In the genomic region with DNA sequence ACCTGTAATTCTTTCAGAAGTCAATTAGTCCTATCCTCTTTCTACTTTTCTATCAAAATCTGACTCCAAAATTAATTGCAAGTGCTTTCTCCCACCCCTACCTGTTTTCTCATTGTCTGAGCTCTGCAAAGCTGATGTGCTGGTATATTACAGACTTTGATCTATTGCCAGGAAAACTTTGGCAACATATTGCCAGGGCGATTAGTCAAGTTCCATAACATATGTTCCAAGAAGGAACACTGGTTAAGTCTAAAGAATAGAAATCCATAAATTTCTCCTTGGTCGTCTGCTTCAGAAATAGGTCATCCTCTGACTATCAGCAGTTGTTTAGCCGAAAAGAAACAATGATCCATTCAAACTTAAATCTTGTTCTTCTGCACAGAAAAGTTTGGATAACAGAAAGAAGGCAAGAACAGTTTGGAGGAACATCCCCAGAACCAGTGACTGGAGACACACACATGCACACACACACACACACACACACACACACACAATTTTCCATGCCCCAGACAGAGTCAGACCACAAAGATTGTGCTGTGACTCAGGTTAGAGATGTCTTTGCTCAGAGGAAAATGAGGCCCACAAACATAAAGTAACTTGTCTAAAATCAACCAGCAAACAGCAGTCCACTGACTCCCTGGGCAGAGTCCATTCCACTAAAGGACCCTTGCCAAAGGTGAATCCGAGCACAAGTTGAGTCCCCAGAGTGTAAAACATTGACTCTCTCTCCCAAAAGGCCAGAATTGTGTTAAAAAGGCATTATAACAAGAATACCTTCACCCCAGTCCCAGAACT, we compare ENCODE assay signal across 21 cellular contexts.
DNase-seq lines count a peak whose midpoint lies in the region; ATAC-seq and TF ChIP-seq lines count a peak whose summit lies in the region.
"Had no signal": no experiment of that assay in that cellular context is flagged by ENCODE, and none has a peak within 500 bp of the region (broad histone marks: within the 10 kb centered on the region; RNA-seq: fewer than 3 reads in every experiment).

No MANE protein-coding gene starts in this region.

- H3K36me3 ChIP-seq in IMR-90 (ENCODE audit: control insufficient read depth, insufficient read depth, low read length): no peaks in the 10 kb centered on the region
- H3K36me3 ChIP-seq in brain microvascular endothelial cell (replicated peaks): no peaks in the 10 kb centered on the region
- H3K36me3 ChIP-seq: heart left ventricle, thyroid gland had no signal

- H3K27ac Mint-ChIP-seq in natural killer cell: no peak overlapping the region
- H3K27ac Mint-ChIP-seq: B cell, GM23338 had no signal

- H4K20me1 ChIP-seq in IMR-90 (ENCODE audit: insufficient read depth, low read length): no peaks in the 10 kb centered on the region

- dilution Hi-C loops in IMR-90 (cut with HindIII; ENCODE audit: low sequenced_read_pairs, unreplicated experiment): no loop called here

- H3K18ac ChIP-seq in IMR-90 (ENCODE audit: low read depth, low read length): no peak overlapping the region

- no peak overlapping the region for H2BK15ac ChIP-seq in IMR-90 (ENCODE audit: low read depth, low read length)

- in situ Hi-C loops in IMR-90 (cut with MboI; ENCODE audit: low sequenced_read_pairs): no loop called here
- in situ Hi-C loops in brain microvascular endothelial cell (cut with HindIII; ENCODE audit: low pct_ligation_motif_present, low sequenced_read_pairs): no loop called here

- no peak overlapping the region for H2BK20ac ChIP-seq in IMR-90 (ENCODE audit: low read depth, low read length)

- H3K4me3 Mint-ChIP-seq in natural killer cell: no peak overlapping the region
- H3K4me3 Mint-ChIP-seq: B cell, GM23338 had no signal

- no CpG with 5 or more reads among the region's 4 CpGs for WGBS in IMR-90 (ENCODE audit: extremely low coverage in 2 of 2, insufficient read length in 1 of 2), 2 experiments

- TF ChIP-seq CTCF in IMR-90 (conservative IDR thresholded peaks at IDR 0.05; ENCODE audit: low read depth, low read length) (no peak), brain microvascular endothelial cell (IDR thresholded peaks at IDR 0.05; ENCODE audit: low read depth, low read length, missing control alignments) (no peak), natural killer cell (IDR thresholded peaks at IDR 0.05) (no peak)

- POLR2A ChIA-PET in IMR-90 (lab: Charles Lee; ENCODE audit: unreplicated experiment): no interaction called here

- ATAC-seq in IMR-90 (ENCODE audit: low read depth) (peak; percentile 54), natural killer cell (no peak), GM19328 (IDR thresholded peaks at IDR 0.05; ENCODE audit: unreplicated experiment) (no peak)
- ATAC-seq: GM23338, heart left ventricle, sciatic nerve had no signal

- no peaks in the 10 kb centered on the region for H3K9me1 ChIP-seq in IMR-90 (ENCODE audit: insufficient read depth, low read length)

- H3K9me3 ChIP-seq in IMR-90 (ENCODE audit: control insufficient read depth, insufficient read depth, low read length): no peaks in the 10 kb centered on the region
- H3K9me3 ChIP-seq: thyroid gland had no signal

- H2BK120ac ChIP-seq in IMR-90 (ENCODE audit: low read depth, low read length): no peak overlapping the region

- H4K5ac ChIP-seq in IMR-90 (ENCODE audit: low read depth, low read length): no peak overlapping the region

- CTCF ChIA-PET in IMR-90 (lab: Yijun Ruan, JAX): no interaction called here

- no peak overlapping the region for H2AK5ac ChIP-seq in IMR-90 (ENCODE audit: low read depth, low read length)

- H2AK9ac ChIP-seq in IMR-90 (replicated peaks; ENCODE audit: low read depth, low read length, poor library complexity): no peak overlapping the region

- no peak overlapping the region for H3K4me2 ChIP-seq in IMR-90 (ENCODE audit: low read depth, low read length)
- H3K4me2 ChIP-seq: GM23338 had no signal

- TF ChIP-seq POLR2A in IMR-90 (IDR thresholded peaks at IDR 0.05; ENCODE audit: low read depth, low read length): no peak

- H2BK5ac ChIP-seq in IMR-90 (ENCODE audit: low read depth, low read length, poor library complexity, severe bottlenecking): no peak overlapping the region

- no peak overlapping the region for H3K9ac ChIP-seq in IMR-90 (ENCODE audit: low read depth, low read length)

- no peak overlapping the region for H3K4ac ChIP-seq in IMR-90 (ENCODE audit: low read depth, low read length)

- no peak overlapping the region for H3K56ac ChIP-seq in IMR-90 (ENCODE audit: extremely low read depth, insufficient read depth, low read length)

- H3K27me3 ChIP-seq in IMR-90 (ENCODE audit: control insufficient read depth, insufficient read depth, low read length) (no peaks in the 10 kb centered on the region), brain microvascular endothelial cell (replicated peaks) (no peaks in the 10 kb centered on the region), layer of hippocampus (ENCODE audit: control insufficient read depth, insufficient read depth, low read length) (no peaks in the 10 kb centered on the region)
- H3K27me3 ChIP-seq: heart left ventricle, thyroid gland had no signal

- no peak overlapping the region for H3K23ac ChIP-seq in IMR-90 (ENCODE audit: low read depth, low read length)

- DNase-seq in IMR-90 (peak; percentile 62), brain microvascular endothelial cell (peak; percentile 87), stromal cell of bone marrow (ENCODE audit: low read depth) (peak; percentile 48), natural killer cell (no peak), LoVo (ENCODE audit: low spot score) (no peak), T-helper 9 cell (no peak)
- DNase-seq: cerebellar nuclear complex; GDM1; heart left ventricle; NCI-H2081; NCI-H774; nucleus accumbens; stimulated activated CD4-positive, alpha-beta T cell treated with anti-CD3 and anti-CD28 coated beads, Interleukin-2, amount 100 ng/mL, for 48 hours; thyroid gland had no signal

- H3K4me3 ChIP-seq in IMR-90 (ENCODE audit: insufficient read depth, low read depth, low read length) (no peak overlapping the region), brain microvascular endothelial cell (ENCODE audit: low read depth, low read length) (no peak overlapping the region)
- H3K4me3 ChIP-seq: GM23338, heart left ventricle, thyroid gland had no signal

- no TSS peak for BruUV-seq in IMR-90 (replicated peaks; lab: Mats Ljungman, UMichigan)

- H3K27ac ChIP-seq in IMR-90 (ENCODE audit: insufficient read depth, low read length): no peak overlapping the region
- no peak overlapping the region for H3K27ac ChIP-seq in brain microvascular endothelial cell
- peak overlapping the region; percentile 22 for H3K27ac ChIP-seq in layer of hippocampus (ENCODE audit: low read depth, low read length)
- H3K27ac ChIP-seq: RWPE1, thyroid gland, VCaP had no signal

- TF ChIP-seq RAD21 in IMR-90 (IDR thresholded peaks at IDR 0.05; ENCODE audit: low read length): no peak

- no peaks in the 10 kb centered on the region for H3K4me1 ChIP-seq in IMR-90 (ENCODE audit: control insufficient read depth, insufficient read depth, low read length)
- H3K4me1 ChIP-seq: thyroid gland had no signal

- H2AFZ ChIP-seq in IMR-90 (replicated peaks; ENCODE audit: low read length, poor library complexity): no peak overlapping the region
- H2AFZ ChIP-seq: GM23338 had no signal

- no peak overlapping the region for H4K8ac ChIP-seq in IMR-90 (ENCODE audit: low read depth in 2 of 2, low read length in 2 of 2)

- no peak overlapping the region for H4K91ac ChIP-seq in IMR-90 (ENCODE audit: insufficient read depth, low read depth, low read length)

- H3K4me1 Mint-ChIP-seq in natural killer cell: no peaks in the 10 kb centered on the region

- no peaks in the 10 kb centered on the region for H3K79me1 ChIP-seq in IMR-90 (ENCODE audit: low read depth in 1 of 2, low read length in 2 of 2)

- intact Hi-C loops in IMR-90 (cut with micrococcal nuclease) (no loop called here), natural killer cell (cut with micrococcal nuclease) (no loop called here)

- H3K14ac ChIP-seq in IMR-90 (replicated peaks; ENCODE audit: low read depth, low read length): no peak overlapping the region; the same call in 1 of the 2 replicates

- no peaks in the 10 kb centered on the region for H3K36me3 Mint-ChIP-seq in natural killer cell

- H3K9me3 Mint-ChIP-seq in natural killer cell: no peaks in the 10 kb centered on the region
- H3K9me3 Mint-ChIP-seq: GM23338 had no signal

- no peaks in the 10 kb centered on the region for H3K27me3 Mint-ChIP-seq in natural killer cell (ENCODE audit: low read depth in 2 of 2)
- H3K27me3 Mint-ChIP-seq: B cell had no signal

TF ChIP-seq in IMR-90, 13 proteins besides CTCF, POLR2A, EP300 and RAD21:
- TF ChIP-seq CEBPB (IDR thresholded peaks at IDR 0.05; ENCODE audit: low read depth, low read length): no peak
- TF ChIP-seq RCOR1 (IDR thresholded peaks at IDR 0.05; ENCODE audit: insufficient replicate concordance, low read length): no peak
- TF ChIP-seq, protein P1, sequence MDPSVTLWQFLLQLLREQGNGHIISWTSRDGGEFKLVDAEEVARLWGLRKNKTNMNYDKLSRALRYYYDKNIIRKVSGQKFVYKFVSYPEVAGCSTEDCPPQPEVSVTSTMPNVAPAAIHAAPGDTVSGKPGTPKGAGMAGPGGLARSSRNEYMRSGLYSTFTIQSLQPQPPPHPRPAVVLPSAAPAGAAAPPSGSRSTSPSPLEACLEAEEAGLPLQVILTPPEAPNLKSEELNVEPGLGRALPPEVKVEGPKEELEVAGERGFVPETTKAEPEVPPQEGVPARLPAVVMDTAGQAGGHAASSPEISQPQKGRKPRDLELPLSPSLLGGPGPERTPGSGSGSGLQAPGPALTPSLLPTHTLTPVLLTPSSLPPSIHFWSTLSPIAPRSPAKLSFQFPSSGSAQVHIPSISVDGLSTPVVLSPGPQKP (IDR thresholded peaks at IDR 0.05; ENCODE audit: borderline replicate concordance, low read depth, low read length): no peak
- no peak for TF ChIP-seq MXI1 (IDR thresholded peaks at IDR 0.05; ENCODE audit: borderline replicate concordance, low read depth, low read length)
- no peak for TF ChIP-seq MAZ (IDR thresholded peaks at IDR 0.05; ENCODE audit: borderline replicate concordance, low read depth, low read length)
- TF ChIP-seq, protein P2, sequence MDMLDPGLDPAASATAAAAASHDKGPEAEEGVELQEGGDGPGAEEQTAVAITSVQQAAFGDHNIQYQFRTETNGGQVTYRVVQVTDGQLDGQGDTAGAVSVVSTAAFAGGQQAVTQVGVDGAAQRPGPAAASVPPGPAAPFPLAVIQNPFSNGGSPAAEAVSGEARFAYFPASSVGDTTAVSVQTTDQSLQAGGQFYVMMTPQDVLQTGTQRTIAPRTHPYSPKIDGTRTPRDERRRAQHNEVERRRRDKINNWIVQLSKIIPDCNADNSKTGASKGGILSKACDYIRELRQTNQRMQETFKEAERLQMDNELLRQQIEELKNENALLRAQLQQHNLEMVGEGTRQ (IDR thresholded peaks at IDR 0.05; ENCODE audit: low read depth, low read length): no peak
- TF ChIP-seq SMC3 (IDR thresholded peaks at IDR 0.05; ENCODE audit: low read depth, low read length): no peak
- TF ChIP-seq CHD1 (IDR thresholded peaks at IDR 0.05; ENCODE audit: low read depth, low read length): no peak
- TF ChIP-seq RFX5 (IDR thresholded peaks at IDR 0.05; ENCODE audit: low read depth, low read length): no peak
- no peak for TF ChIP-seq BHLHE40 (IDR thresholded peaks at IDR 0.05; ENCODE audit: low read depth, low read length)
- TF ChIP-seq NFE2L2 (IDR thresholded peaks at IDR 0.05; ENCODE audit: low read depth, low read length): no peak
TF ChIP-seq in IMR-90: peak in this region for 0.

Comparison
In these comparisons a context has a peak if more than half of its experiments do, and no peak if none do; other contexts are left out.
1. DNase-seq: peak in IMR-90 (single experiment), brain microvascular endothelial cell (single experiment) and stromal cell of bone marrow (single experiment); none in natural killer cell (single experiment), LoVo (single experiment) and T-helper 9 cell (single experiment).